8 cellular contexts compared by ENCODE assay signal in the genomic region with DNA sequence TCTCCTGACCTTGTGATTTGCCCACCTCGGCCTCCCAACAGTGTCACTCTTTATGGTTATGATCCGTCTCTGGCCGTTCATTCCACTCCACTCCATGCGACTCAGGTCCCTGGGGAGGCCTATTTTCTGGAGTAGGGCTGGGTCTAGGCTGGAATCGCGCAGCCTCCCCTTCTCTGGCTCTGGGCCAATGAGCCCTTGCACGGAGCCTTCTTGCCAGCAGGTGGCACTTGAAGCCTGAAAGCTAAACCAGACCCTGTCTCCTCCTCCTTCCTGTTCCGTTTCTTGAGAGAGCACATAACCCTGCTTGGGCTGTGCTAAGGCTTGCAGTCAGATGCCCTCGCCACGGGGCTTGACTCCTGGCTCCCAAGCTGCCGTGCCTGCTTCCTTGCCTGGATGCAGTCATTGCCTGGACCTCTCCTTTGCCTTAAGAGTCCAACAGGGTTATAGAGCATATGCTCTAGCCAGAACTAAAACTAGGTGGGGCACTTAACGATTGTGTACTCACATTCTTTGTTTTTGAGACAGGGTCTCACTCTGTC. TPM values are rescaled to one million over a fixed set of nuclear protein-coding genes. Genes with fewer than 3 reads are reported as not detected.
A peak's percentile ranks its signal among the peaks of the same experiment; 100 is the strongest.
DNase-seq lines count a peak whose midpoint lies in the region; ATAC-seq, FAIRE-seq and TF ChIP-seq lines count a peak whose summit lies in the region.

No MANE protein-coding gene starts in this region.

- ATAC-seq in GM21619 (IDR thresholded peaks at IDR 0.05; ENCODE audit: unreplicated experiment): peak; percentile 97
- ATAC-seq in activated T-cell treated with anti-CD3 and anti-CD28 coated beads, Interleukin-2, amount 50 U/mL, for 72 hours (replicated peaks in 1 of 2): peak; percentile 97 to 98
- ATAC-seq in stimulated activated naive CD8-positive, alpha-beta T cell treated with anti-CD3 and anti-CD28 coated beads, Interleukin-15, Interleukin-2, amounts not matched to agents 100 U/mL and 50 U/mL, for 24 hours: peak; percentile 95

- H3K27me3 Mint-ChIP-seq in activated T-cell treated with anti-CD3 and anti-CD28 coated beads, Interleukin-2, amount 50 U/mL, for 72 hours (ENCODE audit: low read depth): no peaks in the 10 kb centered on the region

- H3K79me2 ChIP-seq in neural cell (replicated peaks; ENCODE audit: insufficient read depth, low read length): no peaks in the 10 kb centered on the region

- H3K27me3 ChIP-seq in neural cell (ENCODE audit: insufficient read depth, low read depth, low read length): no peaks in the 10 kb centered on the region

- TF ChIP-seq CTCF in LNCaP clone FGC (IDR thresholded peaks at IDR 0.05; ENCODE audit: control insufficient read depth, extremely low read depth, insufficient read depth): peak; percentile 88
- TF ChIP-seq CTCF in fibroblast of mammary gland (conservative IDR thresholded peaks at IDR 0.05; ENCODE audit: control insufficient read depth, insufficient read depth, low read depth, low read length): peak; percentile 95
- TF ChIP-seq CTCF in neural cell (IDR thresholded peaks at IDR 0.05; ENCODE audit: poor library complexity, severe bottlenecking): peak; percentile 95

- H3K27ac Mint-ChIP-seq in activated T-cell treated with anti-CD3 and anti-CD28 coated beads, Interleukin-2, amount 50 U/mL, for 72 hours: no peak overlapping the region

- no peak overlapping the region for H3K4me3 ChIP-seq in LNCaP clone FGC (ENCODE audit: low read depth, low read length)
- H3K4me3 ChIP-seq in fibroblast of mammary gland (ENCODE audit: control insufficient read depth, low read depth, low read length): peak overlapping the region; percentile 29
- H3K4me3 ChIP-seq in neural cell (ENCODE audit: low read length): no peak overlapping the region

- no peak overlapping the region for H3K4me3 Mint-ChIP-seq in activated T-cell treated with anti-CD3 and anti-CD28 coated beads, Interleukin-2, amount 50 U/mL, for 72 hours

- peak overlapping the region; percentile 17 for H3K9ac ChIP-seq in neural cell (ENCODE audit: low read length)

- peaks cover 0 to 2% of the 10 kb centered on the region in 2 donors for H3K36me3 Mint-ChIP-seq in activated T-cell treated with anti-CD3 and anti-CD28 coated beads, Interleukin-2, amount 50 U/mL, for 72 hours (ENCODE audit: insufficient read depth in 2 of 2)

- no peak overlapping the region for H2AFZ ChIP-seq in neural cell (ENCODE audit: low read depth, low read length)

- no peaks in the 10 kb centered on the region for H3K9me2 ChIP-seq in neural cell (ENCODE audit: insufficient read depth, low read length)

- no peaks in the 10 kb centered on the region for H3K9me3 ChIP-seq in neural cell (ENCODE audit: low read length)

- H3K4me1 Mint-ChIP-seq in activated T-cell treated with anti-CD3 and anti-CD28 coated beads, Interleukin-2, amount 50 U/mL, for 72 hours (ENCODE audit: low read depth): peaks cover 11% of the 10 kb centered on the region

- H3F3A ChIP-seq in neural cell (ENCODE audit: insufficient read depth, low read length, poor library complexity, severe bottlenecking): no peaks in the 10 kb centered on the region

- no peak overlapping the region for H3K4me2 ChIP-seq in neural cell (ENCODE audit: low read length)

- no peak overlapping the region for H3K27ac ChIP-seq in neural cell (ENCODE audit: low read length)

- H3K9me3 Mint-ChIP-seq in activated T-cell treated with anti-CD3 and anti-CD28 coated beads, Interleukin-2, amount 50 U/mL, for 72 hours: no peaks in the 10 kb centered on the region

- peak; percentile 96 for TF ChIP-seq RAD21 in neural cell (conservative IDR thresholded peaks at IDR 0.05)

- no peaks in the 10 kb centered on the region for H3K36me3 ChIP-seq in neural cell (ENCODE audit: insufficient read depth, low read length)

- DNase-seq in DMS53 (lab: John Stamatoyannopoulos, UW): peak; percentile 95
- DNase-seq in LNCaP clone FGC (ENCODE audit: low read depth): peak; percentile 83
- peak; percentile 90 for DNase-seq in RCC 7860 (ENCODE audit: low spot score)
- DNase-seq in activated T-cell treated with anti-CD3 and anti-CD28 coated beads, Interleukin-2, amount 50 U/mL, for 72 hours: peak; percentile 83 to 85
- peak; percentile 94 for DNase-seq in fibroblast of mammary gland (ENCODE audit: low read depth)
- peak; percentile 86 for DNase-seq in stimulated activated naive CD8-positive, alpha-beta T cell treated with anti-CD3 and anti-CD28 coated beads, Interleukin-15, Interleukin-2, amounts not matched to agents 100 U/mL and 50 U/mL, for 24 hours

- no peak for TF ChIP-seq EP300 in neural cell (conservative IDR thresholded peaks at IDR 0.05; ENCODE audit: poor library complexity, severe bottlenecking)

- peak; percentile 62 for FAIRE-seq in RCC 7860 (lab: Jason Lieb, UNC)

- no peaks in the 10 kb centered on the region for H4K20me1 ChIP-seq in neural cell (ENCODE audit: insufficient read depth)

TF ChIP-seq in neural cell, 6 proteins besides CTCF, POLR2A, EP300 and RAD21:
- TF ChIP-seq MXI1 (conservative IDR thresholded peaks at IDR 0.05; ENCODE audit: poor library complexity, severe bottlenecking): no peak
- peak; percentile 98 for TF ChIP-seq SMC3 (conservative IDR thresholded peaks at IDR 0.05; ENCODE audit: poor library complexity)

RNA-seq across cellular contexts. Expression of a gene that starts 9.6 kb away (rescaled TPM):
- total RNA-seq in activated T-cell treated with anti-CD3 and anti-CD28 coated beads, Interleukin-2, amount 50 U/mL, for 72 hours: 10 to 100 TPM; 24.1 to 25.2 TPM
- polyA plus RNA-seq in neural cell: 20.1 and 24.5 TPM in 2 replicates
- 27.1 and 29.0 TPM in 2 replicates for polyA minus RNA-seq in neural cell
